In the genomic region with DNA sequence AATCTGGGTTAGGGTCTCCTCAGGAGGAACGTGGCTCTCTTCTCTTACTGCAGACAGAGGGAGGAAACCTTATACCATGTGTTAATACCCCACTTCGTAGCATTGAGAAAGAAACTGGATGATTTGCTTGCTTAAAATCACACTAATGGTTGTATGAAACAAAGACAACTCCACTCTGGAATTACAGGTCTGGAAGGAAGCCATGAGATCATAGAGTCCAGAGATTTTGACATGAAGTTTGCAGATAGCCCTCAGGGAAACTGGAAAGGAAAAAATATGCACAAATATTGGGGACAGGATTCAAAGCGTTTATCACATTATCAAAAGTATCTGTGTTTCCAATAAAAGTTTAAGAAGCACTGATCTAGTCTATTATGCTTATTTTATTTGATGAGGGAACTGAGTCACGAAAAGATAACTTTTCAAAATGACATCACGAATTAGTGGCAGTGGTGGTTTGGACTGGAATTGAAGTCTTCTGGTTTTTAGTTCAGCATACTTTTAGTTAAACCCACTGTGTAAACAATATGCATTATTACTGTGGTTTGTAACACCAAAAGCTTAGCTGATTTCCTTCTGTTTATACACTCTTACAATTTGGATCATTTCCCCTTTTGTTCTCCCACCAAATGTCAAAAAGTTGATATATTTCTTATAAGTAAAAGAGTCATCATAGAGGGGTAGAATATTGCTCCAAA, we compare ENCODE assay signal across 15 cellular contexts. TPM values are rescaled to one million over a fixed set of nuclear protein-coding genes. Genes with fewer than 3 reads are reported as not detected.
DNase-seq lines count a peak whose midpoint lies in the region; ATAC-seq, FAIRE-seq and TF ChIP-seq lines count a peak whose summit lies in the region.
"Had no signal": no experiment of that assay in that cellular context is flagged by ENCODE, and none has a peak within 500 bp of the region (broad histone marks: within the 10 kb centered on the region; RNA-seq: fewer than 3 reads in every experiment).

No MANE protein-coding gene starts in this region.

- H3K4me2 ChIP-seq in GM23248 (ENCODE audit: unreplicated experiment) (peak overlapping the region; percentile 49), astrocyte (ENCODE audit: low read length) (no peak overlapping the region)

- H3K4me1 ChIP-seq in GM23248 (ENCODE audit: insufficient read depth) = peaks cover 98% of the 10 kb centered on the region
- H3K4me1 ChIP-seq in astrocyte (ENCODE audit: insufficient read depth, low read length) = peaks cover 13% of the 10 kb centered on the region

- no peaks in the 10 kb centered on the region for H3K9me3 ChIP-seq in GM23248 (ENCODE audit: low read depth)
- H3K9me3 ChIP-seq in astrocyte (ENCODE audit: insufficient read depth, low read depth, low read length) = no peaks in the 10 kb centered on the region
- H3K9me3 ChIP-seq: pancreas, SJSA1, thoracic aorta had no signal

- DNase-seq in GM23248 = peak; percentile 42
- peak; percentile 70 for DNase-seq in M059J (ENCODE audit: low read depth)
- DNase-seq in astrocyte (ENCODE audit: low read depth) = peak; percentile 80
- DNase-seq in SKM-1 treated with dmso at 0.1 percent for 144 hours (lab: John Stamatoyannopoulos, UW; ENCODE audit: unreplicated experiment) = no peak
- no peak for DNase-seq in NCI-H524 treated with DMSO at 0.1 percent for 48 hours (lab: John Stamatoyannopoulos, UW)
- no peak for DNase-seq in OCI-M2 (lab: John Stamatoyannopoulos, UW; ENCODE audit: unreplicated experiment)
- DNase-seq: DMS153, NCI-H2029 treated with DMSO at 0.1 percent for 48 hours, NCI-H748 treated with DMSO at 0.1 percent for 48 hours had no signal

- H3K4me1 Mint-ChIP-seq in astrocyte (ENCODE audit: low read depth, unreplicated experiment) (peaks cover 12% of the 10 kb centered on the region), nephron (peaks cover 65% of the 10 kb centered on the region)

- H3K4me3 ChIP-seq in GM23248 = 0 out of 2 replicates have a peak overlapping the region, but pooled peaks have one; percentile 3
- no peak overlapping the region for H3K4me3 ChIP-seq in astrocyte (ENCODE audit: insufficient read depth, low read depth, low read length)
- H3K4me3 ChIP-seq: pancreas, SJSA1, thoracic aorta had no signal

- H3K9me2 ChIP-seq in GM23248 (ENCODE audit: insufficient read depth) = no peaks in the 10 kb centered on the region

- H3K4me3 Mint-ChIP-seq in astrocyte (ENCODE audit: unreplicated experiment) (no peak overlapping the region), nephron (no peak overlapping the region)

- no peaks in the 10 kb centered on the region for H3K9me3 Mint-ChIP-seq in astrocyte (ENCODE audit: unreplicated experiment)
- H3K9me3 Mint-ChIP-seq in nephron = no peaks in the 10 kb centered on the region

- H3K79me2 ChIP-seq in GM23248 (ENCODE audit: insufficient read depth) (peaks cover 100% of the 10 kb centered on the region), astrocyte (ENCODE audit: insufficient read depth, low read length) (no peaks in the 10 kb centered on the region)

- peaks cover 93% of the 10 kb centered on the region for H3F3A ChIP-seq in GM23248 (ENCODE audit: insufficient read depth)

- H4K20me1 ChIP-seq in GM23248 (ENCODE audit: insufficient read depth) = 0 out of 2 replicates have a peak, but pooled peaks cover 4% of the 10 kb centered on the region
- no peaks in the 10 kb centered on the region for H4K20me1 ChIP-seq in astrocyte (ENCODE audit: insufficient read depth, low read length)

- H3K27ac ChIP-seq in GM23248 = peak overlapping the region; percentile 59
- peak overlapping the region; percentile 8 for H3K27ac ChIP-seq in astrocyte (ENCODE audit: low read depth, low read length)
- H3K27ac ChIP-seq: pancreas, SJSA1, thoracic aorta had no signal

- peak; percentile 77 for FAIRE-seq in astrocyte (lab: Jason Lieb, UNC)
- FAIRE-seq: pancreas had no signal

- no peak overlapping the region for H3K27ac Mint-ChIP-seq in astrocyte (ENCODE audit: unreplicated experiment)
- peak overlapping the region; percentile 82 to 90 (median 85) for H3K27ac Mint-ChIP-seq in nephron

- TF ChIP-seq CTCF in astrocyte (IDR thresholded peaks at IDR 0.05; ENCODE audit: insufficient read depth, low read depth, low read length) = no peak
- TF ChIP-seq CTCF in nephron (IDR thresholded peaks at IDR 0.05; ENCODE audit: unreplicated experiment in 3 of 3) = no peak

- in situ Hi-C loops in GM23248 (cut with MboI) = no loop called here

- H3K27me3 ChIP-seq in GM23248 (replicated peaks; ENCODE audit: insufficient read depth) = no peaks in the 10 kb centered on the region
- no peaks in the 10 kb centered on the region for H3K27me3 ChIP-seq in astrocyte (ENCODE audit: insufficient read depth, low read length)
- H3K27me3 ChIP-seq: pancreas, SJSA1 had no signal

- peaks cover 57% of the 10 kb centered on the region for H3K36me3 ChIP-seq in GM23248 (ENCODE audit: low read depth)
- no peaks in the 10 kb centered on the region for H3K36me3 ChIP-seq in astrocyte (ENCODE audit: insufficient read depth, low read length)
- H3K36me3 ChIP-seq: pancreas, SJSA1, thoracic aorta had no signal

- no peak for ATAC-seq in GM18498 (IDR thresholded peaks at IDR 0.05; ENCODE audit: unreplicated experiment)

- H3K9ac ChIP-seq in GM23248 (no peak overlapping the region; the same call in 1 of the 2 replicates), astrocyte (ENCODE audit: low read length) (no peak overlapping the region)

- H3K36me3 Mint-ChIP-seq in astrocyte (ENCODE audit: low read depth, unreplicated experiment) = no peaks in the 10 kb centered on the region
- H3K36me3 Mint-ChIP-seq in nephron (ENCODE audit: low read depth) = no peaks in the 10 kb centered on the region

- 68 to 69% methylated on average over 5 of the region's 5 CpGs for WGBS in GM23248 (ENCODE audit: low coverage in 1 of 2, low lambda C conversion rate in 2 of 2, missing lambda C conversion rate in 2 of 2), 2 experiments

- no peak overlapping the region for H2AFZ ChIP-seq in GM23248
- H2AFZ ChIP-seq in astrocyte (ENCODE audit: low read depth, low read length) = no peak overlapping the region

- H3K27me3 Mint-ChIP-seq in astrocyte (ENCODE audit: low read depth, unreplicated experiment) = no peaks in the 10 kb centered on the region
- H3K27me3 Mint-ChIP-seq in nephron (ENCODE audit: low read depth) = no peaks in the 10 kb centered on the region

RNA-seq across cellular contexts. Expression of gene FGF7, which starts 16.8 kb away (rescaled TPM):
- total RNA-seq in GM23248 (2014; rRNA removed; shearing (Covaris generic)) = 331 and 351 TPM in 2 replicates
- 362 and 400 TPM in 2 replicates for polyA plus RNA-seq in GM23248 (2016; fragmentation: Nextera tagmentation; extraction: Ambion mirVana)
- total RNA-seq in M059J (2014; rRNA removed; shearing (Covaris generic)) = 1.1 and 11.5 TPM in 2 replicates
- 0.26 and 0.43 TPM in 2 replicates for total RNA-seq in astrocyte
- total RNA-seq: activated CD8-positive, alpha-beta memory T cell treated with anti-CD3 and anti-CD28 coated beads for 36 hours had no signal

Comparison
In these comparisons a context has a peak if more than half of its experiments do, and no peak if none do; other contexts are left out.
1. DNase-seq: peak in GM23248 (single experiment), M059J (single experiment) and astrocyte (single experiment); none in SKM-1 treated with dmso at 0.1 percent for 144 hours (single experiment), NCI-H524 treated with DMSO at 0.1 percent for 48 hours (single experiment) and OCI-M2 (single experiment).
2. RNA of gene FGF7, which starts 16.8 kb away (total RNA-seq): 331 to 351 TPM in GM23248; 1.1 to 11.5 TPM in M059J and 0.26 to 0.43 TPM in astrocyte; every median in the first group is over 10 times any median in the second.